8 cellular contexts compared by ENCODE assay signal in genomic region chr9:136728080-136728547, GRCh38. TPM values are rescaled to one million over a fixed set of nuclear protein-coding genes. Genes with fewer than 3 reads are reported as not detected.
DNase-seq lines count a peak whose midpoint lies in the region; ATAC-seq and TF ChIP-seq lines count a peak whose summit lies in the region.

No MANE protein-coding gene starts in this region.

- no peaks in the 10 kb centered on the region for H3K9me3 Mint-ChIP-seq in activated CD4-positive, alpha-beta T cell treated with anti-CD3 and anti-CD28 coated beads for 36 hours (ENCODE audit: low read depth)

- intact Hi-C loops in activated CD4-positive, alpha-beta T cell treated with anti-CD3 and anti-CD28 coated beads for 36 hours (cut with DNase I, micrococcal nuclease), result loop anchor here (1.0 to 5.0 kb wide), 13 partner anchors 27 to 513 kb away; partner anchors contain the start of genes AGPAT2 (in 1 of the 2), ENTR1 (in 1 of the 2), FBXW5 (in 1 of the 2) and INPP5E (in 1 of the 2)

- ATAC-seq in GM18861 (IDR thresholded peaks at IDR 0.05; ENCODE audit: unreplicated experiment) (peak; percentile 51), HG03108 (IDR thresholded peaks at IDR 0.05; ENCODE audit: unreplicated experiment) (peak; percentile 59), left lobe of liver (peak; percentile 83)
- ATAC-seq in activated CD4-positive, alpha-beta T cell treated with anti-CD3 and anti-CD28 coated beads for 36 hours, result peak; percentile 72

- POLR2A ChIA-PET in AG04449 (lab: Yijun Ruan, JAX), result interaction anchor here (0.6 to 3.5 kb wide), 28 partner anchors 9 to 616 kb away, joined by 3 to 17 read pairs (median 4); partner anchors contain the start of genes LCN10, LCN8, MAN1B1 and TMEM141
- POLR2A ChIA-PET in activated CD4-positive, alpha-beta T cell treated with anti-CD3 and anti-CD28 coated beads for 36 hours (lab: Charles Lee), result interaction anchor here (0.6 to 1.2 kb wide), 8 partner anchors 9 to 190 kb away, joined by 3 to 7 read pairs (median 4); no protein-coding TSS in a partner anchor

- H3K36me3 Mint-ChIP-seq in activated CD4-positive, alpha-beta T cell treated with anti-CD3 and anti-CD28 coated beads for 36 hours (ENCODE audit: low read depth), result peaks cover 40% of the 10 kb centered on the region

- H3K27me3 Mint-ChIP-seq in activated CD4-positive, alpha-beta T cell treated with anti-CD3 and anti-CD28 coated beads for 36 hours, result no peaks in the 10 kb centered on the region

- H3K27ac ChIP-seq in cingulate gyrus (ENCODE audit: low read depth, low read length), result peak overlapping the region; percentile 47

- peak overlapping the region; percentile 84 for H3K4me3 ChIP-seq in AG04449 (ENCODE audit: low read depth, low read length)

- H3K4me3 Mint-ChIP-seq in activated CD4-positive, alpha-beta T cell treated with anti-CD3 and anti-CD28 coated beads for 36 hours, result peak overlapping the region; percentile 100

- no peak overlapping the region for H3K27ac Mint-ChIP-seq in activated CD4-positive, alpha-beta T cell treated with anti-CD3 and anti-CD28 coated beads for 36 hours

- CTCF ChIA-PET in AG04449 (lab: Yijun Ruan, JAX), result interaction anchor here (1.0 to 4.1 kb wide), 13 partner anchors 9 to 244 kb away, joined by 3 to 27 read pairs (median 6); partner anchors contain the start of genes C8G, LCN10 and LCN8
- CTCF ChIA-PET in activated CD4-positive, alpha-beta T cell treated with anti-CD3 and anti-CD28 coated beads for 36 hours (lab: Charles Lee), result interaction anchor here (1.0 to 2.1 kb wide), 4 partner anchors 22 to 343 kb away, joined by 3 to 7 read pairs (median 5); partner anchors contain the start of gene SAPCD2

- TF ChIP-seq CTCF in AG04449 (IDR thresholded peaks at IDR 0.05; ENCODE audit: insufficient read depth, low read length, missing control alignments), result peak; percentile 97

- peak; percentile 40 for DNase-seq in AG04449 (ENCODE audit: low read depth, low spot score)
- DNase-seq in NCI-H345 treated with DMSO at 0.1 percent for 48 hours (lab: John Stamatoyannopoulos, UW; ENCODE audit: unreplicated experiment), result peak; percentile 66
- peak; percentile 95 for DNase-seq in activated CD4-positive, alpha-beta T cell treated with anti-CD3 and anti-CD28 coated beads for 36 hours
- DNase-seq in left lobe of liver (ENCODE audit: low spot score), result peak; percentile 92
- DNase-seq in stimulated activated CD4-positive, alpha-beta T cell treated with anti-CD3 and anti-CD28 coated beads, Interleukin-1b, Interleukin-23, amount 100 ng/mL, for 48 hours, result peak; percentile 92

- peaks cover 39% of the 10 kb centered on the region for H3K4me1 Mint-ChIP-seq in activated CD4-positive, alpha-beta T cell treated with anti-CD3 and anti-CD28 coated beads for 36 hours

RNA-seq across cellular contexts. Expression of gene LCN10, which starts 14.6 kb away (rescaled TPM):
- 1 to 10 TPM in 1 of 2 experiments, under 1 TPM in 1; 0.71 to 1.2 TPM for total RNA-seq in activated CD4-positive, alpha-beta T cell treated with anti-CD3 and anti-CD28 coated beads for 36 hours
- 0.15 TPM for total RNA-seq in left lobe of liver

RNA-seq across cellular contexts. Expression of gene DIPK1B, which starts 15.7 kb away (rescaled TPM):
- under 1 TPM; 0.21 to 0.25 TPM for total RNA-seq in activated CD4-positive, alpha-beta T cell treated with anti-CD3 and anti-CD28 coated beads for 36 hours
- 3.0 TPM for total RNA-seq in left lobe of liver

RNA-seq across cellular contexts. Expression of gene LCN6, which starts 20.2 kb away (rescaled TPM):
- total RNA-seq in activated CD4-positive, alpha-beta T cell treated with anti-CD3 and anti-CD28 coated beads for 36 hours, result not detected
- total RNA-seq in left lobe of liver, result not detected

RNA-seq across cellular contexts. Expression of gene LCN8, which starts 29.9 kb away (rescaled TPM):
- total RNA-seq in activated CD4-positive, alpha-beta T cell treated with anti-CD3 and anti-CD28 coated beads for 36 hours, result not detected
- not detected for total RNA-seq in left lobe of liver

RNA-seq across cellular contexts. Expression of gene LCN15, which starts 36.2 kb away (rescaled TPM):
- not detected for total RNA-seq in activated CD4-positive, alpha-beta T cell treated with anti-CD3 and anti-CD28 coated beads for 36 hours
- not detected for total RNA-seq in left lobe of liver

Comparison
In these comparisons a context has a peak if more than half of its experiments do, and no peak if none do; other contexts are left out.
1. Peak in every context shown above with its lines: DNase-seq, ATAC-seq, H3K4me3 ChIP-seq and H3K27ac ChIP-seq.
2. DNase-seq: peak in every context shown above with its lines; median percentile 95 in activated CD4-positive, alpha-beta T cell treated with anti-CD3 and anti-CD28 coated beads for 36 hours; 92 in left lobe of liver; 92 in stimulated activated CD4-positive, alpha-beta T cell treated with anti-CD3 and anti-CD28 coated beads, Interleukin-1b, Interleukin-23, amount 100 ng/mL, for 48 hours; 66 in NCI-H345 treated with DMSO at 0.1 percent for 48 hours; 40 in AG04449.